In the genomic region with DNA sequence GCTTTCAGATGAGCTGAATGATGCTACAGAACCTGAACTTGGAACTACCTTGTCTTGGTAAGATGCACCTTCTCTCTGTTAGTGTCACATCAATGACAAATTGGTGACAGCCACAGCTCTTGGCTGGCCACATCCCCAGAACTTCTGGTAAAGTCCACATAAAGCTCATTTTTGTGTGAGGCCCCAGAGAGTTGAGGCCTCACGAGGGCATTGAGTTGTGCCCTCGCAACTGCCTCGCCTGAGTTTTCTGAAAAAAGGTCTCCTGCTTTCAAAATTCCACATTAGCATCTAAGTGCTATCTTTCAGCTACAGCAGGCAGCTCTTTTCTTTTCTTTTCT, we compare ENCODE assay signal across 2 cellular contexts.
TF ChIP-seq lines count a peak whose summit lies in the region.

No MANE protein-coding gene starts in this region.

TF ChIP-seq in GM23338, 12 proteins besides CTCF, POLR2A, EP300 and RAD21 (continues in another document):
- TF ChIP-seq NANOG (IDR thresholded peaks at IDR 0.05; ENCODE audit: borderline replicate concordance) (no peak), POLR2AphosphoS5 (IDR thresholded peaks at IDR 0.05; ENCODE audit: low read depth) (no peak), ZNF114 (CRISPR knock-in tag; IDR thresholded peaks at IDR 0.05) (no peak), CREB1 (CRISPR knock-in tag; IDR thresholded peaks at IDR 0.05; ENCODE audit: low read depth) (no peak), EZH2 (IDR thresholded peaks at IDR 0.05; ENCODE audit: low read depth, unreplicated experiment) (no peak), STAT1 (IDR thresholded peaks at IDR 0.05; ENCODE audit: unreplicated experiment) (no peak), EZH2phosphoT487 (IDR thresholded peaks at IDR 0.05; ENCODE audit: unreplicated experiment) (no peak), ZNF331 (CRISPR knock-in tag; IDR thresholded peaks at IDR 0.05; ENCODE audit: low read depth) (no peak)
- TF ChIP-seq, protein P1, sequence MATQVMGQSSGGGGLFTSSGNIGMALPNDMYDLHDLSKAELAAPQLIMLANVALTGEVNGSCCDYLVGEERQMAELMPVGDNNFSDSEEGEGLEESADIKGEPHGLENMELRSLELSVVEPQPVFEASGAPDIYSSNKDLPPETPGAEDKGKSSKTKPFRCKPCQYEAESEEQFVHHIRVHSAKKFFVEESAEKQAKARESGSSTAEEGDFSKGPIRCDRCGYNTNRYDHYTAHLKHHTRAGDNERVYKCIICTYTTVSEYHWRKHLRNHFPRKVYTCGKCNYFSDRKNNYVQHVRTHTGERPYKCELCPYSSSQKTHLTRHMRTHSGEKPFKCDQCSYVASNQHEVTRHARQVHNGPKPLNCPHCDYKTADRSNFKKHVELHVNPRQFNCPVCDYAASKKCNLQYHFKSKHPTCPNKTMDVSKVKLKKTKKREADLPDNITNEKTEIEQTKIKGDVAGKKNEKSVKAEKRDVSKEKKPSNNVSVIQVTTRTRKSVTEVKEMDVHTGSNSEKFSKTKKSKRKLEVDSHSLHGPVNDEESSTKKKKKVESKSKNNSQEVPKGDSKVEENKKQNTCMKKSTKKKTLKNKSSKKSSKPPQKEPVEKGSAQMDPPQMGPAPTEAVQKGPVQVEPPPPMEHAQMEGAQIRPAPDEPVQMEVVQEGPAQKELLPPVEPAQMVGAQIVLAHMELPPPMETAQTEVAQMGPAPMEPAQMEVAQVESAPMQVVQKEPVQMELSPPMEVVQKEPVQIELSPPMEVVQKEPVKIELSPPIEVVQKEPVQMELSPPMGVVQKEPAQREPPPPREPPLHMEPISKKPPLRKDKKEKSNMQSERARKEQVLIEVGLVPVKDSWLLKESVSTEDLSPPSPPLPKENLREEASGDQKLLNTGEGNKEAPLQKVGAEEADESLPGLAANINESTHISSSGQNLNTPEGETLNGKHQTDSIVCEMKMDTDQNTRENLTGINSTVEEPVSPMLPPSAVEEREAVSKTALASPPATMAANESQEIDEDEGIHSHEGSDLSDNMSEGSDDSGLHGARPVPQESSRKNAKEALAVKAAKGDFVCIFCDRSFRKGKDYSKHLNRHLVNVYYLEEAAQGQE (IDR thresholded peaks at IDR 0.05; ENCODE audit: unreplicated experiment), result no peak
- TF ChIP-seq, protein P2, sequence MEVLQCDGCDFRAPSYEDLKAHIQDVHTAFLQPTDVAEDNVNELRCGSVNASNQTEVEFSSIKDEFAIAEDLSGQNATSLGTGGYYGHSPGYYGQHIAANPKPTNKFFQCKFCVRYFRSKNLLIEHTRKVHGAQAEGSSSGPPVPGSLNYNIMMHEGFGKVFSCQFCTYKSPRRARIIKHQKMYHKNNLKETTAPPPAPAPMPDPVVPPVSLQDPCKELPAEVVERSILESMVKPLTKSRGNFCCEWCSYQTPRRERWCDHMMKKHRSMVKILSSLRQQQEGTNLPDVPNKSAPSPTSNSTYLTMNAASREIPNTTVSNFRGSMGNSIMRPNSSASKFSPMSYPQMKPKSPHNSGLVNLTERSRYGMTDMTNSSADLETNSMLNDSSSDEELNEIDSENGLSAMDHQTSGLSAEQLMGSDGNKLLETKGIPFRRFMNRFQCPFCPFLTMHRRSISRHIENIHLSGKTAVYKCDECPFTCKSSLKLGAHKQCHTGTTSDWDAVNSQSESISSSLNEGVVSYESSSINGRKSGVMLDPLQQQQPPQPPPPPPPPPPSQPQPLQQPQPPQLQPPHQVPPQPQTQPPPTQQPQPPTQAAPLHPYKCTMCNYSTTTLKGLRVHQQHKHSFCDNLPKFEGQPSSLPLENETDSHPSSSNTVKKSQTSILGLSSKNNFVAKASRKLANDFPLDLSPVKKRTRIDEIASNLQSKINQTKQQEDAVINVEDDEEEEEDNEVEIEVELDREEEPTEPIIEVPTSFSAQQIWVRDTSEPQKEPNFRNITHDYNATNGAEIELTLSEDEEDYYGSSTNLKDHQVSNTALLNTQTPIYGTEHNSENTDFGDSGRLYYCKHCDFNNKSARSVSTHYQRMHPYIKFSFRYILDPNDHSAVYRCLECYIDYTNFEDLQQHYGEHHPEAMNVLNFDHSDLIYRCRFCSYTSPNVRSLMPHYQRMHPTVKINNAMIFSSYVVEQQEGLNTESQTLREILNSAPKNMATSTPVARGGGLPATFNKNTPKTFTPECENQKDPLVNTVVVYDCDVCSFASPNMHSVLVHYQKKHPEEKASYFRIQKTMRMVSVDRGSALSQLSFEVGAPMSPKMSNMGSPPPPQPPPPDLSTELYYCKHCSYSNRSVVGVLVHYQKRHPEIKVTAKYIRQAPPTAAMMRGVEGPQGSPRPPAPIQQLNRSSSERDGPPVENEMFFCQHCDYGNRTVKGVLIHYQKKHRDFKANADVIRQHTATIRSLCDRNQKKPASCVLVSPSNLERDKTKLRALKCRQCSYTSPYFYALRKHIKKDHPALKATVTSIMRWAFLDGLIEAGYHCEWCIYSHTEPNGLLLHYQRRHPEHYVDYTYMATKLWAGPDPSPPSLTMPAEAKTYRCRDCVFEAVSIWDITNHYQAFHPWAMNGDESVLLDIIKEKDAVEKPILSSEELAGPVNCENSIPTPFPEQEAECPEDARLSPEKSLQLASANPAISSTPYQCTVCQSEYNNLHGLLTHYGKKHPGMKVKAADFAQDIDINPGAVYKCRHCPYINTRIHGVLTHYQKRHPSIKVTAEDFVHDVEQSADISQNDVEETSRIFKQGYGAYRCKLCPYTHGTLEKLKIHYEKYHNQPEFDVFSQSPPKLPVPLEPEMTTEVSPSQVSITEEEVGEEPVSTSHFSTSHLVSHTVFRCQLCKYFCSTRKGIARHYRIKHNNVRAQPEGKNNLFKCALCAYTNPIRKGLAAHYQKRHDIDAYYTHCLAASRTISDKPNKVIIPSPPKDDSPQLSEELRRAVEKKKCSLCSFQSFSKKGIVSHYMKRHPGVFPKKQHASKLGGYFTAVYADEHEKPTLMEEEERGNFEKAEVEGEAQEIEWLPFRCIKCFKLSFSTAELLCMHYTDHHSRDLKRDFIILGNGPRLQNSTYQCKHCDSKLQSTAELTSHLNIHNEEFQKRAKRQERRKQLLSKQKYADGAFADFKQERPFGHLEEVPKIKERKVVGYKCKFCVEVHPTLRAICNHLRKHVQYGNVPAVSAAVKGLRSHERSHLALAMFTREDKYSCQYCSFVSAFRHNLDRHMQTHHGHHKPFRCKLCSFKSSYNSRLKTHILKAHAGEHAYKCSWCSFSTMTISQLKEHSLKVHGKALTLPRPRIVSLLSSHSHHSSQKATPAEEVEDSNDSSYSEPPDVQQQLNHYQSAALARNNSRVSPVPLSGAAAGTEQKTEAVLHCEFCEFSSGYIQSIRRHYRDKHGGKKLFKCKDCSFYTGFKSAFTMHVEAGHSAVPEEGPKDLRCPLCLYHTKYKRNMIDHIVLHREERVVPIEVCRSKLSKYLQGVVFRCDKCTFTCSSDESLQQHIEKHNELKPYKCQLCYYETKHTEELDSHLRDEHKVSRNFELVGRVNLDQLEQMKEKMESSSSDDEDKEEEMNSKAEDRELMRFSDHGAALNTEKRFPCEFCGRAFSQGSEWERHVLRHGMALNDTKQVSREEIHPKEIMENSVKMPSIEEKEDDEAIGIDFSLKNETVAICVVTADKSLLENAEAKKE (CRISPR knock-in tag; IDR thresholded peaks at IDR 0.05), result no peak
- TF ChIP-seq, protein P3, sequence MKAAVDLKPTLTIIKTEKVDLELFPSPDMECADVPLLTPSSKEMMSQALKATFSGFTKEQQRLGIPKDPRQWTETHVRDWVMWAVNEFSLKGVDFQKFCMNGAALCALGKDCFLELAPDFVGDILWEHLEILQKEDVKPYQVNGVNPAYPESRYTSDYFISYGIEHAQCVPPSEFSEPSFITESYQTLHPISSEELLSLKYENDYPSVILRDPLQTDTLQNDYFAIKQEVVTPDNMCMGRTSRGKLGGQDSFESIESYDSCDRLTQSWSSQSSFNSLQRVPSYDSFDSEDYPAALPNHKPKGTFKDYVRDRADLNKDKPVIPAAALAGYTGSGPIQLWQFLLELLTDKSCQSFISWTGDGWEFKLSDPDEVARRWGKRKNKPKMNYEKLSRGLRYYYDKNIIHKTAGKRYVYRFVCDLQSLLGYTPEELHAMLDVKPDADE (IDR thresholded peaks at IDR 0.05), result no peak

TF ChIP-seq in HepG2, 621 proteins besides CTCF, POLR2A, EP300 and RAD21:
- TF ChIP-seq EED (CRISPR knock-in tag; IDR thresholded peaks at IDR 0.05) (no peak), KDM4B (CRISPR knock-in tag; IDR thresholded peaks at IDR 0.05) (no peak), ZNF230 (CRISPR knock-in tag; IDR thresholded peaks at IDR 0.05) (no peak), ZFP37 (CRISPR knock-in tag; IDR thresholded peaks at IDR 0.05; ENCODE audit: borderline replicate concordance) (no peak), ZNF33A (CRISPR knock-in tag; IDR thresholded peaks at IDR 0.05; ENCODE audit: borderline replicate concordance) (no peak), FOXO1 (CRISPR knock-in tag; IDR thresholded peaks at IDR 0.05) (no peak), HNRNPK (IDR thresholded peaks at IDR 0.05; ENCODE audit: low read depth, low read length, poor library complexity, severe bottlenecking) (no peak), ZNF614 (CRISPR knock-in tag; IDR thresholded peaks at IDR 0.05; ENCODE audit: borderline replicate concordance) (no peak), ARID2 (CRISPR knock-in tag; IDR thresholded peaks at IDR 0.05; ENCODE audit: borderline replicate concordance) (no peak), NFRKB (IDR thresholded peaks at IDR 0.05) (no peak), MEF2D (CRISPR knock-in tag; IDR thresholded peaks at IDR 0.05) (no peak), ETV6 (CRISPR knock-in tag; conservative IDR thresholded peaks at IDR 0.05) (no peak)
- TF ChIP-seq, protein P4, sequence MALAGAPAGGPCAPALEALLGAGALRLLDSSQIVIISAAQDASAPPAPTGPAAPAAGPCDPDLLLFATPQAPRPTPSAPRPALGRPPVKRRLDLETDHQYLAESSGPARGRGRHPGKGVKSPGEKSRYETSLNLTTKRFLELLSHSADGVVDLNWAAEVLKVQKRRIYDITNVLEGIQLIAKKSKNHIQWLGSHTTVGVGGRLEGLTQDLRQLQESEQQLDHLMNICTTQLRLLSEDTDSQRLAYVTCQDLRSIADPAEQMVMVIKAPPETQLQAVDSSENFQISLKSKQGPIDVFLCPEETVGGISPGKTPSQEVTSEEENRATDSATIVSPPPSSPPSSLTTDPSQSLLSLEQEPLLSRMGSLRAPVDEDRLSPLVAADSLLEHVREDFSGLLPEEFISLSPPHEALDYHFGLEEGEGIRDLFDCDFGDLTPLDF (CRISPR knock-in tag; IDR thresholded peaks at IDR 0.05), result no peak
- TF ChIP-seq, protein P5, sequence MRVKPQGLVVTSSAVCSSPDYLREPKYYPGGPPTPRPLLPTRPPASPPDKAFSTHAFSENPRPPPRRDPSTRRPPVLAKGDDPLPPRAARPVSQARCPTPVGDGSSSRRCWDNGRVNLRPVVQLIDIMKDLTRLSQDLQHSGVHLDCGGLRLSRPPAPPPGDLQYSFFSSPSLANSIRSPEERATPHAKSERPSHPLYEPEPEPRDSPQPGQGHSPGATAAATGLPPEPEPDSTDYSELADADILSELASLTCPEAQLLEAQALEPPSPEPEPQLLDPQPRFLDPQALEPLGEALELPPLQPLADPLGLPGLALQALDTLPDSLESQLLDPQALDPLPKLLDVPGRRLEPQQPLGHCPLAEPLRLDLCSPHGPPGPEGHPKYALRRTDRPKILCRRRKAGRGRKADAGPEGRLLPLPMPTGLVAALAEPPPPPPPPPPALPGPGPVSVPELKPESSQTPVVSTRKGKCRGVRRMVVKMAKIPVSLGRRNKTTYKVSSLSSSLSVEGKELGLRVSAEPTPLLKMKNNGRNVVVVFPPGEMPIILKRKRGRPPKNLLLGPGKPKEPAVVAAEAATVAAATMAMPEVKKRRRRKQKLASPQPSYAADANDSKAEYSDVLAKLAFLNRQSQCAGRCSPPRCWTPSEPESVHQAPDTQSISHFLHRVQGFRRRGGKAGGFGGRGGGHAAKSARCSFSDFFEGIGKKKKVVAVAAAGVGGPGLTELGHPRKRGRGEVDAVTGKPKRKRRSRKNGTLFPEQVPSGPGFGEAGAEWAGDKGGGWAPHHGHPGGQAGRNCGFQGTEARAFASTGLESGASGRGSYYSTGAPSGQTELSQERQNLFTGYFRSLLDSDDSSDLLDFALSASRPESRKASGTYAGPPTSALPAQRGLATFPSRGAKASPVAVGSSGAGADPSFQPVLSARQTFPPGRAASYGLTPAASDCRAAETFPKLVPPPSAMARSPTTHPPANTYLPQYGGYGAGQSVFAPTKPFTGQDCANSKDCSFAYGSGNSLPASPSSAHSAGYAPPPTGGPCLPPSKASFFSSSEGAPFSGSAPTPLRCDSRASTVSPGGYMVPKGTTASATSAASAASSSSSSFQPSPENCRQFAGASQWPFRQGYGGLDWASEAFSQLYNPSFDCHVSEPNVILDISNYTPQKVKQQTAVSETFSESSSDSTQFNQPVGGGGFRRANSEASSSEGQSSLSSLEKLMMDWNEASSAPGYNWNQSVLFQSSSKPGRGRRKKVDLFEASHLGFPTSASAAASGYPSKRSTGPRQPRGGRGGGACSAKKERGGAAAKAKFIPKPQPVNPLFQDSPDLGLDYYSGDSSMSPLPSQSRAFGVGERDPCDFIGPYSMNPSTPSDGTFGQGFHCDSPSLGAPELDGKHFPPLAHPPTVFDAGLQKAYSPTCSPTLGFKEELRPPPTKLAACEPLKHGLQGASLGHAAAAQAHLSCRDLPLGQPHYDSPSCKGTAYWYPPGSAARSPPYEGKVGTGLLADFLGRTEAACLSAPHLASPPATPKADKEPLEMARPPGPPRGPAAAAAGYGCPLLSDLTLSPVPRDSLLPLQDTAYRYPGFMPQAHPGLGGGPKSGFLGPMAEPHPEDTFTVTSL (CRISPR knock-in tag; IDR thresholded peaks at IDR 0.05; ENCODE audit: borderline replicate concordance), result no peak
- TF ChIP-seq, protein P6, sequence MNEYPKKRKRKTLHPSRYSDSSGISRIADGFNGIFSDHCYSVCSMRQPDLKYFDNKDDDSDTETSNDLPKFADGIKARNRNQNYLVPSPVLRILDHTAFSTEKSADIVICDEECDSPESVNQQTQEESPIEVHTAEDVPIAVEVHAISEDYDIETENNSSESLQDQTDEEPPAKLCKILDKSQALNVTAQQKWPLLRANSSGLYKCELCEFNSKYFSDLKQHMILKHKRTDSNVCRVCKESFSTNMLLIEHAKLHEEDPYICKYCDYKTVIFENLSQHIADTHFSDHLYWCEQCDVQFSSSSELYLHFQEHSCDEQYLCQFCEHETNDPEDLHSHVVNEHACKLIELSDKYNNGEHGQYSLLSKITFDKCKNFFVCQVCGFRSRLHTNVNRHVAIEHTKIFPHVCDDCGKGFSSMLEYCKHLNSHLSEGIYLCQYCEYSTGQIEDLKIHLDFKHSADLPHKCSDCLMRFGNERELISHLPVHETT (CRISPR knock-in tag; conservative IDR thresholded peaks at IDR 0.05), result no peak
- TF ChIP-seq, protein P7, sequence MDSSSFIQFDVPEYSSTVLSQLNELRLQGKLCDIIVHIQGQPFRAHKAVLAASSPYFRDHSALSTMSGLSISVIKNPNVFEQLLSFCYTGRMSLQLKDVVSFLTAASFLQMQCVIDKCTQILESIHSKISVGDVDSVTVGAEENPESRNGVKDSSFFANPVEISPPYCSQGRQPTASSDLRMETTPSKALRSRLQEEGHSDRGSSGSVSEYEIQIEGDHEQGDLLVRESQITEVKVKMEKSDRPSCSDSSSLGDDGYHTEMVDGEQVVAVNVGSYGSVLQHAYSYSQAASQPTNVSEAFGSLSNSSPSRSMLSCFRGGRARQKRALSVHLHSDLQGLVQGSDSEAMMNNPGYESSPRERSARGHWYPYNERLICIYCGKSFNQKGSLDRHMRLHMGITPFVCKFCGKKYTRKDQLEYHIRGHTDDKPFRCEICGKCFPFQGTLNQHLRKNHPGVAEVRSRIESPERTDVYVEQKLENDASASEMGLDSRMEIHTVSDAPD (CRISPR knock-in tag; IDR thresholded peaks at IDR 0.05), result no peak
